ENCODE assay signal across 8 cellular contexts in the genomic region with DNA sequence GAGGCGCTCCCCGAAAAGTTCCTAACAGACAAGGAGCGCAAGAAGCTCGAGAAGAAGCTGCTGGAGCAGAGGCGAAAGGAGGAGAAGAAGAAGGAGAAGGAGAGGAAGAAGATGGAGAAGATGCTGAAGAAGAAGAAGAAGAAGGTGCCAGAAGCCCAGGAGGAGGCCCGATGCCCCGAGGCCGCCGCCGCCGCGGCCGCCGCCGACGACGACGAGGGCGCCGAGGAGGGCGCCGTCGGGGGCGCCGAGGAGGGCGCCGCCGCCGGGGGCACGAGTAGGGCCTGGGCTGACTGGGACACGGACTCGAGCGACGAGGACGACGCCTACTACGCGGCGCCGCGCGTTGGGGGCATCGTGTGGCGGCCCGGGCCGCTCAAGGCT. TPM values are rescaled to one million over a fixed set of nuclear protein-coding genes. Genes with fewer than 3 reads are reported as not detected.
DNase-seq lines count a peak whose midpoint lies in the region; ATAC-seq and TF ChIP-seq lines count a peak whose summit lies in the region.

No MANE protein-coding gene starts in this region.

- intact Hi-C loops in adrenal gland (cut with DNase I) = no loop called here
- intact Hi-C loops in left lung (cut with DNase I) = no loop called here

- no peak for TF ChIP-seq CTCF in adrenal gland (IDR thresholded peaks at IDR 0.05)
- no peak for TF ChIP-seq CTCF in left lung (IDR thresholded peaks at IDR 0.05)
- no peak for TF ChIP-seq CTCF in tibial nerve (IDR thresholded peaks at IDR 0.05)

- WGBS in adrenal gland, 4 donors = 25 to 42% (median 32%) methylated on average over 27 to 46 of the region's 46 CpGs
- WGBS in tibial nerve, 2 donors = 18 to 41% methylated on average over 36 to 46 of the region's 46 CpGs

- no peak for TF ChIP-seq POLR2A in adrenal gland (IDR thresholded peaks at IDR 0.05)
- no peak for TF ChIP-seq POLR2A in tibial nerve (IDR thresholded peaks at IDR 0.05)

- H3K27ac ChIP-seq in adrenal gland (peak overlapping the region in 4 of 5 donors; percentile 87 to 99 (median 98)), left lung (peak overlapping the region; percentile 91 to 99), tibial nerve (peak overlapping the region; percentile 90 to 100 (median 98))

- H3K4me1 Mint-ChIP-seq in activated CD4-positive, alpha-beta T cell treated with anti-CD3 and anti-CD28 coated beads, Interleukin-2, amount 10 ng/mL, durations not matched to agents 7 days and 5 days = peaks cover 45% of the 10 kb centered on the region

- no peak for DNase-seq in activated CD4-positive, alpha-beta T cell treated with anti-CD3 and anti-CD28 coated beads, Interleukin-2, amount 10 ng/mL, durations not matched to agents 7 days and 5 days
- no peak for DNase-seq in activated CD4-positive, alpha-beta T cell treated with anti-CD3 and anti-CD28 coated beads, Interleukin-2, amount 50 U/mL, for 1 hour
- DNase-seq in adrenal gland = no peak
- no peak for DNase-seq in left lung
- DNase-seq in tibial nerve (ENCODE audit: low spot score in 2 of 2) = no peak
- DNase-seq in stimulated activated CD4-positive, alpha-beta T cell treated with anti-CD3 and anti-CD28 coated beads, Interleukin-12 subunit alpha, Interleukin-12 subunit beta, amount 100 ng/mL, for 4 hours = no peak
- no peak for DNase-seq in NOMO-1 treated with DMSO at 0.1 percent for 48 hours (lab: John Stamatoyannopoulos, UW; ENCODE audit: unreplicated experiment)
- DNase-seq in kidney glomerular epithelial cell (lab: John Stamatoyannopoulos, UW) = no peak

- H3K9me3 ChIP-seq in adrenal gland (replicated peaks in 1 of 3) = peaks cover 0 to 6% (median 0%) of the 10 kb centered on the region in 3 donors
- no peaks in the 10 kb centered on the region for H3K9me3 ChIP-seq in left lung
- no peaks in the 10 kb centered on the region for H3K9me3 ChIP-seq in tibial nerve

- H3K27me3 ChIP-seq in adrenal gland = no peaks in the 10 kb centered on the region
- H3K27me3 ChIP-seq in left lung = no peaks in the 10 kb centered on the region
- no peaks in the 10 kb centered on the region for H3K27me3 ChIP-seq in tibial nerve

- peaks cover 19% of the 10 kb centered on the region for H3K36me3 Mint-ChIP-seq in activated CD4-positive, alpha-beta T cell treated with anti-CD3 and anti-CD28 coated beads, Interleukin-2, amount 10 ng/mL, durations not matched to agents 7 days and 5 days (ENCODE audit: low read depth)

- peak overlapping the region in 2 of 4 donors; percentile 38 to 78 for H3K4me3 ChIP-seq in adrenal gland
- peak overlapping the region; percentile 40 to 72 for H3K4me3 ChIP-seq in left lung
- H3K4me3 ChIP-seq in tibial nerve = peak overlapping the region; percentile 53 to 91 (median 78)

- H3K9me3 Mint-ChIP-seq in activated CD4-positive, alpha-beta T cell treated with anti-CD3 and anti-CD28 coated beads, Interleukin-2, amount 10 ng/mL, durations not matched to agents 7 days and 5 days = no peaks in the 10 kb centered on the region

- TF ChIP-seq EP300 in tibial nerve (IDR thresholded peaks at IDR 0.05) = no peak

- peak overlapping the region; percentile 93 for H3K4me3 Mint-ChIP-seq in activated CD4-positive, alpha-beta T cell treated with anti-CD3 and anti-CD28 coated beads, Interleukin-2, amount 10 ng/mL, durations not matched to agents 7 days and 5 days

- peak overlapping the region; percentile 98 for H3K27ac Mint-ChIP-seq in activated CD4-positive, alpha-beta T cell treated with anti-CD3 and anti-CD28 coated beads, Interleukin-2, amount 10 ng/mL, durations not matched to agents 7 days and 5 days

- no peaks in the 10 kb centered on the region for H3K27me3 Mint-ChIP-seq in activated CD4-positive, alpha-beta T cell treated with anti-CD3 and anti-CD28 coated beads, Interleukin-2, amount 10 ng/mL, durations not matched to agents 7 days and 5 days

- CTCF ChIA-PET in activated CD4-positive, alpha-beta T cell treated with anti-CD3 and anti-CD28 coated beads, Interleukin-2, amount 10 ng/mL, durations not matched to agents 7 days and 5 days (lab: Charles Lee) = interaction anchor here (1.5 kb wide), 1 partner anchor 20 kb away, joined by 5 read pairs; no protein-coding TSS in a partner anchor

- ATAC-seq in left lung = peak; percentile 0

- H3K4me1 ChIP-seq in adrenal gland (replicated peaks in 1 of 2) (peaks cover 23 to 25% of the 10 kb centered on the region in 2 donors), left lung (peaks cover 18 to 35% of the 10 kb centered on the region in 2 donors), tibial nerve (peaks cover 0 to 32% (median 22%) of the 10 kb centered on the region in 4 donors)

- POLR2A ChIA-PET in activated CD4-positive, alpha-beta T cell treated with anti-CD3 and anti-CD28 coated beads, Interleukin-2, amount 10 ng/mL, durations not matched to agents 7 days and 5 days (lab: Charles Lee) = interaction anchor here (0.7 kb wide), 1 partner anchor 238 kb away, joined by 3 read pairs; no protein-coding TSS in a partner anchor

- no peaks in the 10 kb centered on the region for H3K36me3 ChIP-seq in adrenal gland (replicated peaks in 1 of 2)
- H3K36me3 ChIP-seq in left lung = no peaks in the 10 kb centered on the region
- no peaks in the 10 kb centered on the region for H3K36me3 ChIP-seq in tibial nerve

RNA-seq across cellular contexts. Expression of a gene that starts 37.5 kb away (rescaled TPM):
- total RNA-seq in activated CD4-positive, alpha-beta T cell treated with anti-CD3 and anti-CD28 coated beads, Interleukin-2, amount 10 ng/mL, durations not matched to agents 7 days and 5 days = 1,000 to 10,000 TPM; 1,022 to 1,326 TPM
- total RNA-seq in adrenal gland = 1,000 to 10,000 TPM in 7 of 8 donors, 100 to 1,000 TPM in 1; 614 to 1,525 (median 1,042) TPM
- polyA plus RNA-seq in adrenal gland = 1,000 to 10,000 TPM; 2,293 to 6,333 (median 4,379) TPM
- 1,000 to 10,000 TPM in 1 of 2 donors, 100 to 1,000 TPM in 1; 723 to 1,158 TPM for total RNA-seq in left lung
- total RNA-seq in tibial nerve = 100 to 1,000 TPM; 484 to 621 (median 524) TPM

RNA-seq across cellular contexts. Expression of a gene that starts 39.4 kb away (rescaled TPM):
- 1 to 10 TPM in 1 of 2 experiments, under 1 TPM in 1; 0.96 to 1.5 TPM for total RNA-seq in activated CD4-positive, alpha-beta T cell treated with anti-CD3 and anti-CD28 coated beads, Interleukin-2, amount 10 ng/mL, durations not matched to agents 7 days and 5 days
- total RNA-seq in adrenal gland (under 1 TPM in 3 of 8 donors, not detected in 5; 0.11 to 0.61 (median 0.24) TPM), left lung (1 to 10 TPM; 1.5 TPM), tibial nerve (under 1 TPM in 2 of 4 donors, not detected in 2; 0.42 to 0.59 TPM)
- under 1 TPM; 0.09 to 0.72 (median 0.10) TPM for polyA plus RNA-seq in adrenal gland
